9 cellular contexts compared by ENCODE assay signal in genomic region chr17:51000835-51001638, GRCh38.
DNase-seq lines count a peak whose midpoint lies in the region; ATAC-seq, FAIRE-seq and TF ChIP-seq lines count a peak whose summit lies in the region.
"Had no signal": no experiment of that assay in that cellular context is flagged by ENCODE, and none has a peak within 500 bp of the region (broad histone marks: within the 10 kb centered on the region; RNA-seq: fewer than 3 reads in every experiment).

No MANE protein-coding gene starts in this region.

- intact Hi-C loops in natural killer cell (cut with micrococcal nuclease), result loop anchor here (1.0 kb wide), 3 partner anchors 55 to 166 kb away; partner anchors contain the start of gene NME1

- peaks cover 19% of the 10 kb centered on the region for H3K36me3 Mint-ChIP-seq in natural killer cell

- H3K27ac ChIP-seq in A549, result no peak overlapping the region
- H3K27ac ChIP-seq: epithelial cell of prostate had no signal

- CTCF ChIA-PET in A549 (lab: Yijun Ruan, JAX) (interaction anchor here (0.6 to 11.7 kb wide), 59 partner anchors 10 to 218 kb away, joined by 3 to 202 read pairs (median 5); partner anchors contain the start of genes NME1, NME2, SPAG9 and TOB1), GM10248 (lab: Yijun Ruan, JAX) (interaction anchor here (0.6 to 10.0 kb wide), 24 partner anchors 9 to 229 kb away, joined by 3 to 133 read pairs (median 4); partner anchors contain the start of gene NME1)

- no peak for TF ChIP-seq EP300 in A549 (IDR thresholded peaks at IDR 0.05)

- H3K9me3 Mint-ChIP-seq in natural killer cell, result no peaks in the 10 kb centered on the region

- H3K4me2 ChIP-seq in A549, result no peak overlapping the region

- no peak overlapping the region for H3K4me3 ChIP-seq in A549

- no peaks in the 10 kb centered on the region for H3K9me3 ChIP-seq in A549

- no peaks in the 10 kb centered on the region for H3K27me3 Mint-ChIP-seq in natural killer cell (ENCODE audit: low read depth in 2 of 2)

- no peak overlapping the region for H3K4me3 Mint-ChIP-seq in natural killer cell

- FAIRE-seq in A549 (lab: Jason Lieb, UNC), result peak; percentile 93

- no peak for TF ChIP-seq POLR2A in A549 (IDR thresholded peaks at IDR 0.05; ENCODE audit: low read length)

- TF ChIP-seq RAD21 in A549 (conservative IDR thresholded peaks at IDR 0.05 in 1 of 2, IDR thresholded peaks at IDR 0.05 in 1 of 2), result peak; percentile 86 to 89

- POLR2A ChIA-PET in A549 (lab: Yijun Ruan, JAX), result interaction anchor here (0.7 to 1.0 kb wide), 2 partner anchors 23 to 152 kb away, joined by 3 to 7 read pairs; partner anchors contain the start of gene NME1
- POLR2A ChIA-PET in GM10248 (lab: Yijun Ruan, JAX), result no interaction called here

- H3K27ac Mint-ChIP-seq in natural killer cell, result peak overlapping the region in 1 of 2 donors; percentile 16

- ATAC-seq in A549 (peak; percentile 86 to 91; a peak in 5 of 6 replicates), esophagus mucosa (peak; percentile 59), natural killer cell (peak; percentile 76 to 90 (median 79)), HG03571 (IDR thresholded peaks at IDR 0.05; ENCODE audit: unreplicated experiment) (no peak), GM18519 (IDR thresholded peaks at IDR 0.05; ENCODE audit: low FRiP score, unreplicated experiment) (no peak)

- peak; percentile 62 to 78 for DNase-seq in A549 (ENCODE audit: low read depth in 1 of 2, low spot score in 1 of 2)
- peak; percentile 51 for DNase-seq in GM10248 (ENCODE audit: extremely low spot score)
- peak; percentile 34 for DNase-seq in NCI-H1436 treated with DMSO at 0.1 percent for 48 hours (lab: John Stamatoyannopoulos, UW)
- DNase-seq in SKM-1 (lab: John Stamatoyannopoulos, UW; ENCODE audit: unreplicated experiment), result peak; percentile 25
- no peak for DNase-seq in natural killer cell

- peaks cover 0 to 6% of the 10 kb centered on the region in 2 donors for H3K4me1 Mint-ChIP-seq in natural killer cell

- H3K4me1 ChIP-seq in A549, result no peaks in the 10 kb centered on the region

- peak; percentile 84 for TF ChIP-seq CTCF in A549 (IDR thresholded peaks at IDR 0.05)
- TF ChIP-seq CTCF in GM10248 (IDR thresholded peaks at IDR 0.05; ENCODE audit: control extremely low read depth, extremely low read depth, low read depth, missing control alignments), result peak; percentile 47
- peak; percentile 65 for TF ChIP-seq CTCF in natural killer cell (IDR thresholded peaks at IDR 0.05)

- 94% methylated on average over 1 of the region's 1 CpG for WGBS in A549 (ENCODE audit: missing lambda C conversion rate)

TF ChIP-seq in A549, 52 proteins besides CTCF, POLR2A, EP300 and RAD21:
- no peak for TF ChIP-seq BHLHE40 (IDR thresholded peaks at IDR 0.05; ENCODE audit: low read depth, low read length)
- no peak for TF ChIP-seq CHD2 (IDR thresholded peaks at IDR 0.05; ENCODE audit: low read length, partially characterized antibody)
- peak; percentile 81 for TF ChIP-seq SMC3 (IDR thresholded peaks at IDR 0.05)
- TF ChIP-seq ZC3H11A (IDR thresholded peaks at IDR 0.05), result peak; percentile 33

Comparison
In these comparisons a context has a peak if more than half of its experiments do, and no peak if none do; other contexts are left out.
1. ATAC-seq: peak in A549 (2 of 2), esophagus mucosa (single experiment) and natural killer cell (3 of 3); none in HG03571 (single experiment) and GM18519 (single experiment).
2. Peak in every context shown above with its lines, with median percentiles within 50 percentile points of each other: CTCF ChIP-seq.